ENCODE assay signal across 1 cellular context in the genomic region with DNA sequence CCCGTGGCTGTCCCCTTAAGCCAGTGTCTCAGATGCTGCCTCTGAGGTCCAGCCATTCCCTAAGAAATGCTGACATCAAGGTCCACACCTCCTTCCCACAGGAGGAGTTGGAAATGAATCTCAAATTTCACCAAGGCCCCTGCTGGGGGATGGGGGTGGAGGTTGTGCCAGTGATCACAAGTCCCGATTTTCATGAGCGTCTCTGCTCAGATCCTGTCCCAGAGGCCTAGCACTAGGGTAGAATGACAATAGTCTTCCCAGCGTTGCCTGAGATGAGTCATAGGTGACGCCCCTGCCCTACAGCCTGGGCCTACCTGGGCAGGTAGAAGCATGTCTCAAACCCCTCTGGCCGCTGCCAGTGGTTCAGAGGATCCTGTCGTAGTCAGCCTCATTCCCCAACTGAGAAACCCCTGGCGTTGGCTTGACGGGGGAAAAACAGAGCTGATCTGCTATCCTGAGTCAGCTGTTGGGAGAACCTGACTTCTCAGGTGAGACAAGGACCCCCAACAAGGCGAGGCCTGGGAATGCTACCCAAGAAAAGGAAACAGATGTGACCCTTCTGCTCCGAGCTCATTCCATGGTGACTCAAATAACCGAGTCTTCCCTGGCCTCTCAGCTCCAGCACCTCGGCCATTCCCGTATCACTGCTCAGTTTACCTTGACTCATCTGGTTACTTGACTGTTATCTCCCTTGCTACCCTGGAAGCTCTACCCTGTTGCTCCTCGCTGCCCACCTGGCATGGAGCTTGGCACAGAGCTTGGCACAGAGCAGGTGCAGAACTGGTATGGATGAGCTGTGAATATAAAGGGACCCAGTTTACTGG.
TF ChIP-seq lines count a peak whose summit lies in the region.

No MANE protein-coding gene starts in this region.

TF ChIP-seq in A549, 52 proteins besides CTCF, POLR2A, EP300 and RAD21 (continued from another document):
- no peak for TF ChIP-seq ZFP36 (IDR thresholded peaks at IDR 0.05; ENCODE audit: borderline replicate concordance, partially characterized antibody)
- TF ChIP-seq RCOR1 (IDR thresholded peaks at IDR 0.05; ENCODE audit: low read depth, low read length): no peak
- TF ChIP-seq SMC3 (IDR thresholded peaks at IDR 0.05): no peak
- TF ChIP-seq, protein P1, sequence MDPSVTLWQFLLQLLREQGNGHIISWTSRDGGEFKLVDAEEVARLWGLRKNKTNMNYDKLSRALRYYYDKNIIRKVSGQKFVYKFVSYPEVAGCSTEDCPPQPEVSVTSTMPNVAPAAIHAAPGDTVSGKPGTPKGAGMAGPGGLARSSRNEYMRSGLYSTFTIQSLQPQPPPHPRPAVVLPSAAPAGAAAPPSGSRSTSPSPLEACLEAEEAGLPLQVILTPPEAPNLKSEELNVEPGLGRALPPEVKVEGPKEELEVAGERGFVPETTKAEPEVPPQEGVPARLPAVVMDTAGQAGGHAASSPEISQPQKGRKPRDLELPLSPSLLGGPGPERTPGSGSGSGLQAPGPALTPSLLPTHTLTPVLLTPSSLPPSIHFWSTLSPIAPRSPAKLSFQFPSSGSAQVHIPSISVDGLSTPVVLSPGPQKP (IDR thresholded peaks at IDR 0.05; ENCODE audit: low read depth, low read length): no peak
- TF ChIP-seq, protein P2, sequence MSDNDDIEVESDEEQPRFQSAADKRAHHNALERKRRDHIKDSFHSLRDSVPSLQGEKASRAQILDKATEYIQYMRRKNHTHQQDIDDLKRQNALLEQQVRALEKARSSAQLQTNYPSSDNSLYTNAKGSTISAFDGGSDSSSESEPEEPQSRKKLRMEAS (IDR thresholded peaks at IDR 0.05): no peak
- no peak for TF ChIP-seq SREBF2 (IDR thresholded peaks at IDR 0.05)
- TF ChIP-seq MAZ (IDR thresholded peaks at IDR 0.05; ENCODE audit: borderline replicate concordance, low read depth, low read length): no peak
- no peak for TF ChIP-seq EHF (CRISPR knock-in tag; IDR thresholded peaks at IDR 0.05)
- TF ChIP-seq ZNF302 (CRISPR knock-in tag; IDR thresholded peaks at IDR 0.05): no peak
- TF ChIP-seq FOXS1 (CRISPR knock-in tag; IDR thresholded peaks at IDR 0.05): no peak
